ENCODE assay signal across 25 cellular contexts in genomic region chr4:177809786-177810185, GRCh38.
"Had no signal": no experiment of that assay in that cellular context is flagged by ENCODE, and none has a peak within 500 bp of the region (broad histone marks: within the 10 kb centered on the region; RNA-seq: fewer than 3 reads in every experiment).

No MANE protein-coding gene starts in this region.

- ATAC-seq: effector memory CD8-positive, alpha-beta T cell; gastroesophageal sphincter; heart left ventricle; left ventricle myocardium superior; lower lobe of right lung; natural killer cell; sciatic nerve; stimulated activated memory B cell treated with anti-CD40 and anti-IgM and Interleukin-4, amounts not matched to agents 10 μg/mL and 1 μg/mL and 100 μg/mL, for 72 hours; upper lobe of right lung had no signal

- H3K9me3 ChIP-seq: gastroesophageal sphincter, heart left ventricle, lower lobe of right lung, neutrophil, right atrium auricular region, thoracic aorta, tibial nerve, upper lobe of right lung, uterus had no signal

- H3K4me1 ChIP-seq: gastroesophageal sphincter, heart left ventricle, lower lobe of right lung, parathyroid adenoma, right atrium auricular region, spleen, tibial nerve, upper lobe of right lung, uterus had no signal

- H3K36me3 Mint-ChIP-seq: natural killer cell; stimulated activated memory B cell treated with anti-CD40 and anti-IgM and Interleukin-4, amounts not matched to agents 10 μg/mL and 1 μg/mL and 100 μg/mL, for 72 hours had no signal

- H3K36me3 ChIP-seq: gastroesophageal sphincter, heart left ventricle, lower lobe of right lung, neutrophil, right atrium auricular region, spleen, thoracic aorta, tibial nerve, upper lobe of right lung, uterus had no signal

- H3K27ac Mint-ChIP-seq: effector memory CD8-positive, alpha-beta T cell; natural killer cell; progenitor cell of endocrine pancreas; stimulated activated memory B cell treated with anti-CD40 and anti-IgM and Interleukin-4, amounts not matched to agents 10 μg/mL and 1 μg/mL and 100 μg/mL, for 72 hours; stimulated activated naive CD8-positive, alpha-beta T cell treated with anti-CD3 and anti-CD28 coated beads, Interleukin-15, Interleukin-2, amounts not matched to agents 100 ng/mL and 50 ng/mL, for 24 hours had no signal

- H3K4me3 Mint-ChIP-seq: effector memory CD8-positive, alpha-beta T cell; natural killer cell; stimulated activated memory B cell treated with anti-CD40 and anti-IgM and Interleukin-4, amounts not matched to agents 10 μg/mL and 1 μg/mL and 100 μg/mL, for 72 hours; stimulated activated naive CD8-positive, alpha-beta T cell treated with anti-CD3 and anti-CD28 coated beads, Interleukin-15, Interleukin-2, amounts not matched to agents 100 ng/mL and 50 ng/mL, for 24 hours had no signal

- H3K27me3 Mint-ChIP-seq: effector memory CD8-positive, alpha-beta T cell; progenitor cell of endocrine pancreas; stimulated activated memory B cell treated with anti-CD40 and anti-IgM and Interleukin-4, amounts not matched to agents 10 μg/mL and 1 μg/mL and 100 μg/mL, for 72 hours; stimulated activated naive CD8-positive, alpha-beta T cell treated with anti-CD3 and anti-CD28 coated beads, Interleukin-15, Interleukin-2, amounts not matched to agents 100 ng/mL and 50 ng/mL, for 24 hours had no signal

- H3K4me3 ChIP-seq: coronary artery, gastroesophageal sphincter, heart left ventricle, lower lobe of right lung, right atrium auricular region, spleen, thoracic aorta, tibial nerve, upper lobe of right lung, uterus had no signal

- H3K9me3 Mint-ChIP-seq: stimulated activated naive CD8-positive, alpha-beta T cell treated with anti-CD3 and anti-CD28 coated beads, Interleukin-15, Interleukin-2, amounts not matched to agents 100 ng/mL and 50 ng/mL, for 24 hours had no signal

- H3K27me3 ChIP-seq: gastroesophageal sphincter, heart left ventricle, neutrophil, right atrium auricular region, spleen, tibial nerve, upper lobe of right lung, uterus had no signal

- H3K4me1 Mint-ChIP-seq: natural killer cell; stimulated activated memory B cell treated with anti-CD40 and anti-IgM and Interleukin-4, amounts not matched to agents 10 μg/mL and 1 μg/mL and 100 μg/mL, for 72 hours had no signal

- H3K27ac ChIP-seq: coronary artery, gastroesophageal sphincter, heart left ventricle, lower lobe of right lung, neutrophil, parathyroid adenoma, right atrium auricular region, spleen, thoracic aorta, tibial nerve, upper lobe of right lung, uterus had no signal

- DNase-seq: dermis blood vessel endothelial cell; effector memory CD8-positive, alpha-beta T cell; foreskin fibroblast; heart left ventricle; hippocampal formation; islet precursor cell; kidney glomerular epithelial cell; left ventricle myocardium superior; lower lobe of right lung; natural killer cell; spleen; stimulated activated CD4-positive, alpha-beta T cell treated with anti-CD3 and anti-CD28 coated beads, Interleukin-4, amount 100 ng/mL, for 4 hours; upper lobe of right lung; uterus had no signal
